32 cellular contexts compared by ENCODE assay signal in genomic region chr19:7779631-7780486, GRCh38. TPM values are rescaled to one million over a fixed set of nuclear protein-coding genes. Genes with fewer than 3 reads are reported as not detected.
DNase-seq lines count a peak whose midpoint lies in the region; ATAC-seq, FAIRE-seq and TF ChIP-seq lines count a peak whose summit lies in the region.
"Had no signal": no experiment of that assay in that cellular context is flagged by ENCODE, and none has a peak within 500 bp of the region (broad histone marks: within the 10 kb centered on the region; RNA-seq: fewer than 3 reads in every experiment).

No MANE protein-coding gene starts in this region.

- no peaks in the 10 kb centered on the region for H3K9me2 ChIP-seq in PC-9 (ENCODE audit: insufficient read depth)

- POLR2A ChIA-PET in HEK293T (lab: Yijun Ruan, JAX) (no interaction called here), PC-9 (lab: Charles Lee; ENCODE audit: unreplicated experiment) (no interaction called here), HepG2 (lab: Yijun Ruan, JAX) (no interaction called here)

- WGBS in HepG2 (ENCODE audit: low lambda C conversion rate), result 43% methylated on average over 18 of the region's 26 CpGs

- peak; percentile 56 for DNase-seq in A172 (ENCODE audit: low spot score)
- DNase-seq in HEK293T (ENCODE audit: extremely low spot score), result no peak
- DNase-seq in PC-9, result peak in 1 of 2 experiments; percentile 80
- DNase-seq in HepG2 (ENCODE audit: low spot score), result no peak
- no peak for DNase-seq in brain microvascular endothelial cell
- DNase-seq in activated CD8-positive, alpha-beta memory T cell treated with anti-CD3 and anti-CD28 coated beads for 24 hours, result no peak
- DNase-seq in SKM-1 (lab: John Stamatoyannopoulos, UW; ENCODE audit: unreplicated experiment), result no peak
- DNase-seq: CD4-positive, alpha-beta T cell; DMS53; KBM-7; NCI-H1092; NCI-H1417 treated with DMSO at 0.1 percent for 48 hours; NCI-H1694 treated with DMSO at 0.1 percent for 48 hours; NCI-H2081; NCI-H345; NCI-H524 treated with DMSO at 0.1 percent for 48 hours; NCI-H774; SJCRH30 had no signal

- TF ChIP-seq CTCF in PC-9 (conservative IDR thresholded peaks at IDR 0.05) (no peak), HepG2 (CRISPR knock-in tag; IDR thresholded peaks at IDR 0.05) (no peak), brain microvascular endothelial cell (IDR thresholded peaks at IDR 0.05; ENCODE audit: low read depth, low read length, missing control alignments) (no peak)

- CTCF ChIA-PET in HEK293T (lab: Yijun Ruan, JAX) (no interaction called here), PC-9 (lab: Charles Lee) (no interaction called here), HepG2 (lab: Yijun Ruan, JAX; ENCODE audit: low intra/inter-chr PET ratio, low total read pairs) (no interaction called here)

- no peak for TF ChIP-seq RAD21 in HepG2 (CRISPR knock-in tag; IDR thresholded peaks at IDR 0.05)

- H2AFZ ChIP-seq in PC-9, result no peak overlapping the region
- no peak overlapping the region for H2AFZ ChIP-seq in HepG2 (ENCODE audit: low read length)
- H2AFZ ChIP-seq: GM23338 had no signal

- no peak for FAIRE-seq in HepG2 (lab: Jason Lieb, UNC)
- FAIRE-seq: A204.1, G401.6, GM12878 had no signal

- in situ Hi-C loops in HepG2 (cut with HindIII; ENCODE audit: extremely low pct_ligation_motif_present, low pct_unique_long_range_greater_than_20kb), result no loop called here
- in situ Hi-C loops in brain microvascular endothelial cell (cut with HindIII; ENCODE audit: low pct_ligation_motif_present, low sequenced_read_pairs), result no loop called here

- ATAC-seq in HepG2 (no peak), HG03342 (IDR thresholded peaks at IDR 0.05; ENCODE audit: unreplicated experiment) (no peak)
- ATAC-seq: GM12878, GM23338, Right ventricle myocardium inferior had no signal

- intact Hi-C loops in PC-9 (cut with micrococcal nuclease; ENCODE audit: unreplicated experiment), result no loop called here
- intact Hi-C loops in HepG2 (cut with micrococcal nuclease; ENCODE audit: unreplicated experiment), result no loop called here

- no peaks in the 10 kb centered on the region for H4K20me1 ChIP-seq in PC-9 (ENCODE audit: insufficient read depth)
- H4K20me1 ChIP-seq in HepG2 (ENCODE audit: insufficient read depth, low read length), result no peaks in the 10 kb centered on the region; the same call in 1 of the 2 replicates
- H4K20me1 ChIP-seq: BLaER1 had no signal

- TF ChIP-seq POLR2A in HepG2 (IDR thresholded peaks at IDR 0.05; ENCODE audit: insufficient read depth in 1 of 2, low read depth in 2 of 2, low read length in 2 of 2), result no peak

- H3K27ac ChIP-seq in PC-9 (peak overlapping the region; percentile 38; the same call in 1 of the 2 replicates), HepG2 (ENCODE audit: extremely low read length, insufficient read depth, low read length) (no peak overlapping the region), brain microvascular endothelial cell (no peak overlapping the region)
- H3K27ac ChIP-seq: BLaER1, HL-60, SJCRH30 had no signal

- H3F3A ChIP-seq in PC-9 (ENCODE audit: insufficient read depth, low read depth), result peaks cover 33% of the 10 kb centered on the region

- no peak overlapping the region for H3K9ac ChIP-seq in HepG2 (ENCODE audit: insufficient read depth, low read depth, low read length)
- H3K9ac ChIP-seq: BLaER1 had no signal

- H3K4me2 ChIP-seq in PC-9, result no peak overlapping the region; the same call in 1 of the 2 replicates
- no peak overlapping the region for H3K4me2 ChIP-seq in HepG2 (ENCODE audit: low read depth, low read length)
- H3K4me2 ChIP-seq: BLaER1, GM23338 had no signal

- TF ChIP-seq EP300 in HepG2 (IDR thresholded peaks at IDR 0.05; ENCODE audit: low read depth in 2 of 2, low read length in 2 of 2), result no peak
- TF ChIP-seq EP300 in HepG2 (CRISPR knock-in tag; IDR thresholded peaks at IDR 0.05; ENCODE audit: borderline replicate concordance), result no peak

- H3K79me2 ChIP-seq in PC-9 (ENCODE audit: low read depth) (no peaks in the 10 kb centered on the region), HepG2 (ENCODE audit: insufficient read depth, low read length) (no peaks in the 10 kb centered on the region)

- peaks cover 23% of the 10 kb centered on the region for H3K4me1 ChIP-seq in PC-9 (replicated peaks; ENCODE audit: insufficient read depth)
- H3K4me1 ChIP-seq in HepG2 (ENCODE audit: insufficient read depth, low read length), result no peaks in the 10 kb centered on the region
- H3K4me1 ChIP-seq: HAP-1, SJCRH30 had no signal

- H3K4me3 ChIP-seq in PC-9 (no peak overlapping the region), HepG2 (replicated peaks in 1 of 3; ENCODE audit: insufficient read depth in 1 of 3, low read depth in 2 of 3, low read length in 3 of 3) (no peak overlapping the region), brain microvascular endothelial cell (ENCODE audit: low read depth, low read length) (no peak overlapping the region)
- H3K4me3 ChIP-seq: BLaER1, GM12878, GM23338, HAP-1, SJCRH30 had no signal

- no peaks in the 10 kb centered on the region for H3K36me3 ChIP-seq in PC-9 (ENCODE audit: low read depth)
- no peaks in the 10 kb centered on the region for H3K36me3 ChIP-seq in HepG2 (replicated peaks in 1 of 2; ENCODE audit: control insufficient read depth in 1 of 2, insufficient read depth in 2 of 2, low read length in 2 of 2)
- H3K36me3 ChIP-seq in brain microvascular endothelial cell (replicated peaks), result no peaks in the 10 kb centered on the region
- H3K36me3 ChIP-seq: BLaER1, HAP-1, SJCRH30 had no signal

- 0 out of 2 replicates have a peak, but pooled peaks cover 3% of the 10 kb centered on the region for H3K27me3 ChIP-seq in PC-9 (ENCODE audit: insufficient read depth, low read depth)
- H3K27me3 ChIP-seq in HepG2 (ENCODE audit: control insufficient read depth in 1 of 2, insufficient read depth in 2 of 2, low read length in 2 of 2), result peaks cover 0 to 48% of the 10 kb centered on the region in 2 experiments; a peak in 2 of 5 replicates
- H3K27me3 ChIP-seq in brain microvascular endothelial cell (replicated peaks), result no peaks in the 10 kb centered on the region
- H3K27me3 ChIP-seq: SJCRH30 had no signal

- no TSS peak for BruUV-seq in PC-9 (replicated peaks; lab: Mats Ljungman, UMichigan)
- BruUV-seq in HepG2 (replicated peaks; lab: Mats Ljungman, UMichigan), result no TSS peak

- no peaks in the 10 kb centered on the region; the same call in 1 of the 2 replicates for H3K9me3 ChIP-seq in PC-9 (ENCODE audit: insufficient read depth, low read depth)
- H3K9me3 ChIP-seq in HepG2 (ENCODE audit: low read length), result no peaks in the 10 kb centered on the region
- H3K9me3 ChIP-seq: SJCRH30 had no signal

RNA-seq across cellular contexts. Expression of gene CLEC4M, which starts 16.8 kb away (rescaled TPM):
- total RNA-seq in A172 (2014; rRNA removed; shearing (Covaris generic)), result 0.12 TPM in 1 of 2 replicates, not detected in the other
- not detected in 2 replicates for total RNA-seq in PC-9 (2021)
- not detected in 2 replicates for total RNA-seq in HepG2 (2016; rRNA removed; fragmentation: Illumina TruSeq; extraction: Trizol)
- total RNA-seq in HepG2 (2016; cell fraction: cytosol; rRNA removed; fragmentation: Illumina TruSeq; extraction: Trizol; ENCODE audit: low read depth), result not detected in 2 replicates
- not detected in 2 replicates for total RNA-seq in HepG2 (2016; cell fraction: insoluble cytoplasmic fraction; rRNA removed; fragmentation: Illumina TruSeq; extraction: Trizol)
- not detected in 2 replicates for total RNA-seq in HepG2 (2016; cell fraction: membrane; rRNA removed; fragmentation: Illumina TruSeq; extraction: Trizol)
- not detected in 2 replicates for total RNA-seq in HepG2 (2016; cell fraction: nucleus; rRNA removed; fragmentation: Illumina TruSeq; extraction: Trizol)
- 0.07 TPM in 1 of 2 replicates, not detected in the other for polyA plus RNA-seq in HepG2 (2011; rRNA removed)
- polyA plus RNA-seq in HepG2 (2011; cell fraction: cytosol; rRNA removed), result not detected in 2 replicates
- polyA plus RNA-seq in HepG2 (2011; cell fraction: nucleus; rRNA removed), result not detected in 2 replicates
- not detected in 2 replicates for polyA plus RNA-seq in HepG2 (2012)
- polyA plus RNA-seq in HepG2 (2016; cell fraction: cytosol; fragmentation: Illumina TruSeq; extraction: Trizol; ENCODE audit: low read depth), result not detected in 2 replicates
- polyA plus RNA-seq in HepG2 (2016; cell fraction: insoluble cytoplasmic fraction; fragmentation: Illumina TruSeq; extraction: Trizol; ENCODE audit: low read depth), result not detected in 2 replicates
- not detected in 2 replicates for polyA plus RNA-seq in HepG2 (2016; cell fraction: membrane; fragmentation: Illumina TruSeq; extraction: Trizol; ENCODE audit: low read depth)
- not detected in 2 replicates for polyA plus RNA-seq in HepG2 (2016; cell fraction: nucleus; fragmentation: Illumina TruSeq; extraction: Trizol; ENCODE audit: insufficient read depth, low read depth)
- polyA minus RNA-seq in HepG2 (2011; rRNA and poly(A)+ RNA removed; ENCODE audit: low replicate concordance), result not detected in 2 replicates
- not detected in 2 replicates for polyA minus RNA-seq in HepG2 (2011; cell fraction: cytosol; rRNA and poly(A)+ RNA removed)
- polyA minus RNA-seq in HepG2 (2011; cell fraction: nucleus; rRNA and poly(A)+ RNA removed), result not detected in 2 replicates
- total RNA-seq: CD4-positive, alpha-beta T cell; GM23338; HT-29; LHCN-M2; MCF 10A; Right ventricle myocardium inferior; SJCRH30; T-helper 1 cell treated with Interleukin-12 subunit alpha and Interleukin-12 subunit beta and Interleukin-4 antibody, amounts not matched to agents 30 ng/mL and 1 ng/mL, for 36 hours had no signal
- polyA plus RNA-seq: AG04450, GM23338 had no signal

RNA-seq across cellular contexts. Expression of gene CD209, which starts 32.5 kb away (rescaled TPM):
- not detected in 2 replicates for total RNA-seq in A172 (2014; rRNA removed; shearing (Covaris generic))
- total RNA-seq in PC-9 (2021), result not detected in 2 replicates
- total RNA-seq in HepG2 (2016; rRNA removed; fragmentation: Illumina TruSeq; extraction: Trizol), result not detected in 2 replicates
- total RNA-seq in HepG2 (2016; cell fraction: cytosol; rRNA removed; fragmentation: Illumina TruSeq; extraction: Trizol; ENCODE audit: low read depth), result not detected in 2 replicates
- total RNA-seq in HepG2 (2016; cell fraction: insoluble cytoplasmic fraction; rRNA removed; fragmentation: Illumina TruSeq; extraction: Trizol), result not detected in 2 replicates
- total RNA-seq in HepG2 (2016; cell fraction: membrane; rRNA removed; fragmentation: Illumina TruSeq; extraction: Trizol), result not detected in 2 replicates
- total RNA-seq in HepG2 (2016; cell fraction: nucleus; rRNA removed; fragmentation: Illumina TruSeq; extraction: Trizol), result not detected in 2 replicates
- not detected in 2 replicates for polyA plus RNA-seq in HepG2 (2011; rRNA removed)
- not detected in 2 replicates for polyA plus RNA-seq in HepG2 (2011; cell fraction: cytosol; rRNA removed)
- not detected in 2 replicates for polyA plus RNA-seq in HepG2 (2011; cell fraction: nucleus; rRNA removed)
- polyA plus RNA-seq in HepG2 (2012), result not detected in 2 replicates
- polyA plus RNA-seq in HepG2 (2016; cell fraction: cytosol; fragmentation: Illumina TruSeq; extraction: Trizol; ENCODE audit: low read depth), result not detected in 2 replicates
- polyA plus RNA-seq in HepG2 (2016; cell fraction: insoluble cytoplasmic fraction; fragmentation: Illumina TruSeq; extraction: Trizol; ENCODE audit: low read depth), result not detected in 2 replicates
- not detected in 2 replicates for polyA plus RNA-seq in HepG2 (2016; cell fraction: membrane; fragmentation: Illumina TruSeq; extraction: Trizol; ENCODE audit: low read depth)
- polyA plus RNA-seq in HepG2 (2016; cell fraction: nucleus; fragmentation: Illumina TruSeq; extraction: Trizol; ENCODE audit: insufficient read depth, low read depth), result not detected in 2 replicates
- not detected in 2 replicates for polyA minus RNA-seq in HepG2 (2011; rRNA and poly(A)+ RNA removed; ENCODE audit: low replicate concordance)
- polyA minus RNA-seq in HepG2 (2011; cell fraction: cytosol; rRNA and poly(A)+ RNA removed), result not detected in 2 replicates
- polyA minus RNA-seq in HepG2 (2011; cell fraction: nucleus; rRNA and poly(A)+ RNA removed), result not detected in 2 replicates
- total RNA-seq: CD4-positive, alpha-beta T cell; HT-29; LHCN-M2; MCF 10A; SJCRH30; T-helper 1 cell treated with Interleukin-12 subunit alpha and Interleukin-12 subunit beta and Interleukin-4 antibody, amounts not matched to agents 30 ng/mL and 1 ng/mL, for 36 hours had no signal
- polyA plus RNA-seq: AG04450, GM23338 had no signal

RNA-seq across cellular contexts. Expression of gene CLEC4G, which starts 47.9 kb away (rescaled TPM):
- not detected in 2 replicates for total RNA-seq in A172 (2014; rRNA removed; shearing (Covaris generic))
- total RNA-seq in PC-9 (2021) (not detected in 2 replicates), HepG2 (2016; rRNA removed; fragmentation: Illumina TruSeq; extraction: Trizol) (not detected in 2 replicates)
- total RNA-seq in HepG2 (2016; cell fraction: cytosol; rRNA removed; fragmentation: Illumina TruSeq; extraction: Trizol; ENCODE audit: low read depth), result not detected in 2 replicates
- not detected in 2 replicates for total RNA-seq in HepG2 (2016; cell fraction: insoluble cytoplasmic fraction; rRNA removed; fragmentation: Illumina TruSeq; extraction: Trizol)
- total RNA-seq in HepG2 (2016; cell fraction: membrane; rRNA removed; fragmentation: Illumina TruSeq; extraction: Trizol), result not detected in 2 replicates
- total RNA-seq in HepG2 (2016; cell fraction: nucleus; rRNA removed; fragmentation: Illumina TruSeq; extraction: Trizol), result not detected in 2 replicates
- not detected in 2 replicates for polyA plus RNA-seq in HepG2 (2011; rRNA removed)
- polyA plus RNA-seq in HepG2 (2011; cell fraction: cytosol; rRNA removed), result not detected in 2 replicates
- not detected in 2 replicates for polyA plus RNA-seq in HepG2 (2011; cell fraction: nucleus; rRNA removed)
- not detected in 2 replicates for polyA plus RNA-seq in HepG2 (2012)
- polyA plus RNA-seq in HepG2 (2016; cell fraction: cytosol; fragmentation: Illumina TruSeq; extraction: Trizol; ENCODE audit: low read depth), result not detected in 2 replicates
- not detected in 2 replicates for polyA plus RNA-seq in HepG2 (2016; cell fraction: insoluble cytoplasmic fraction; fragmentation: Illumina TruSeq; extraction: Trizol; ENCODE audit: low read depth)
- polyA plus RNA-seq in HepG2 (2016; cell fraction: membrane; fragmentation: Illumina TruSeq; extraction: Trizol; ENCODE audit: low read depth), result not detected in 2 replicates
- polyA plus RNA-seq in HepG2 (2016; cell fraction: nucleus; fragmentation: Illumina TruSeq; extraction: Trizol; ENCODE audit: insufficient read depth, low read depth), result not detected in 2 replicates
- polyA minus RNA-seq in HepG2 (2011; rRNA and poly(A)+ RNA removed; ENCODE audit: low replicate concordance), result not detected in 2 replicates
- polyA minus RNA-seq in HepG2 (2011; cell fraction: cytosol; rRNA and poly(A)+ RNA removed), result not detected in 2 replicates
- not detected in 2 replicates for polyA minus RNA-seq in HepG2 (2011; cell fraction: nucleus; rRNA and poly(A)+ RNA removed)
- total RNA-seq: CD4-positive, alpha-beta T cell; GM12878; HT-29; LHCN-M2; MCF 10A; SJCRH30; T-helper 1 cell treated with Interleukin-12 subunit alpha and Interleukin-12 subunit beta and Interleukin-4 antibody, amounts not matched to agents 30 ng/mL and 1 ng/mL, for 36 hours had no signal
- polyA plus RNA-seq: AG04450 had no signal

RNA-seq across cellular contexts. Expression of gene EVI5L, which starts 50.2 kb away (rescaled TPM):
- 20.2 and 21.1 TPM in 2 replicates for total RNA-seq in A172 (2014; rRNA removed; shearing (Covaris generic))
- total RNA-seq in PC-9 (2021) (13.1 and 19.2 TPM in 2 replicates), HepG2 (2016; rRNA removed; fragmentation: Illumina TruSeq; extraction: Trizol) (1.3 and 1.7 TPM in 2 replicates)
- total RNA-seq in HepG2 (2016; cell fraction: cytosol; rRNA removed; fragmentation: Illumina TruSeq; extraction: Trizol; ENCODE audit: low read depth), result 0.61 and 0.62 TPM in 2 replicates
- total RNA-seq in HepG2 (2016; cell fraction: insoluble cytoplasmic fraction; rRNA removed; fragmentation: Illumina TruSeq; extraction: Trizol), result 1.1 and 1.6 TPM in 2 replicates
- total RNA-seq in HepG2 (2016; cell fraction: membrane; rRNA removed; fragmentation: Illumina TruSeq; extraction: Trizol), result 1.6 and 1.7 TPM in 2 replicates
- 1.2 and 1.7 TPM in 2 replicates for total RNA-seq in HepG2 (2016; cell fraction: nucleus; rRNA removed; fragmentation: Illumina TruSeq; extraction: Trizol)
- 2.4 and 3.1 TPM in 2 replicates for polyA plus RNA-seq in HepG2 (2011; rRNA removed)
- polyA plus RNA-seq in HepG2 (2011; cell fraction: cytosol; rRNA removed), result 2.1 and 2.9 TPM in 2 replicates
- 8.0 and 8.2 TPM in 2 replicates for polyA plus RNA-seq in HepG2 (2011; cell fraction: nucleus; rRNA removed)
- polyA plus RNA-seq in HepG2 (2012), result 3.2 TPM in 2 replicates
- polyA plus RNA-seq in HepG2 (2016; cell fraction: cytosol; fragmentation: Illumina TruSeq; extraction: Trizol; ENCODE audit: low read depth), result 0.58 and 0.84 TPM in 2 replicates
- polyA plus RNA-seq in HepG2 (2016; cell fraction: insoluble cytoplasmic fraction; fragmentation: Illumina TruSeq; extraction: Trizol; ENCODE audit: low read depth), result 1.7 and 2.0 TPM in 2 replicates
- 1.4 and 1.6 TPM in 2 replicates for polyA plus RNA-seq in HepG2 (2016; cell fraction: membrane; fragmentation: Illumina TruSeq; extraction: Trizol; ENCODE audit: low read depth)
- polyA plus RNA-seq in HepG2 (2016; cell fraction: nucleus; fragmentation: Illumina TruSeq; extraction: Trizol; ENCODE audit: insufficient read depth, low read depth), result 3.6 and 4.8 TPM in 2 replicates
- 6.3 and 14.8 TPM in 2 replicates for polyA minus RNA-seq in HepG2 (2011; rRNA and poly(A)+ RNA removed; ENCODE audit: low replicate concordance)
- polyA minus RNA-seq in HepG2 (2011; cell fraction: cytosol; rRNA and poly(A)+ RNA removed), result 1.1 and 1.3 TPM in 2 replicates
- polyA minus RNA-seq in HepG2 (2011; cell fraction: nucleus; rRNA and poly(A)+ RNA removed), result 1.9 and 2.9 TPM in 2 replicates
